ENCODE assay signal across 1 cellular context in genomic region chr12:10554971-10555481, GRCh38.
TF ChIP-seq lines count a peak whose summit lies in the region.

No MANE protein-coding gene starts in this region.

TF ChIP-seq in GM12878, 131 proteins besides CTCF, POLR2A, EP300 and RAD21:
- TF ChIP-seq TAF1 (IDR thresholded peaks at IDR 0.05; ENCODE audit: borderline replicate concordance, low read depth, low read length): no peak
- TF ChIP-seq SP1 (IDR thresholded peaks at IDR 0.05; ENCODE audit: low read depth, low read length): no peak
- no peak for TF ChIP-seq E2F4 (IDR thresholded peaks at IDR 0.05; ENCODE audit: low read depth, low read length)
- TF ChIP-seq CEBPZ (IDR thresholded peaks at IDR 0.05; ENCODE audit: low read depth, low read length): no peak
- no peak for TF ChIP-seq CBX3 (IDR thresholded peaks at IDR 0.05; ENCODE audit: borderline replicate concordance, low read depth)
- TF ChIP-seq SMAD1 (IDR thresholded peaks at IDR 0.05; ENCODE audit: low read depth, partially characterized antibody): no peak
- no peak for TF ChIP-seq KAT2A (conservative IDR thresholded peaks at IDR 0.05; ENCODE audit: control insufficient read depth, low read depth, low read length)
- 0 out of 2 replicates have a peak, but pooled peaks have one; percentile 8 for TF ChIP-seq POLR2AphosphoS5 (IDR thresholded peaks at IDR 0.05; ENCODE audit: low read length)
- no peak for TF ChIP-seq STAT1 (conservative IDR thresholded peaks at IDR 0.05)
- no peak for TF ChIP-seq IKZF1 (conservative IDR thresholded peaks at IDR 0.05)
- no peak for TF ChIP-seq EZH2 (IDR thresholded peaks at IDR 0.05; ENCODE audit: borderline replicate concordance, control insufficient read depth, low read depth, low read length)
- TF ChIP-seq LARP7 (IDR thresholded peaks at IDR 0.05): no peak
- TF ChIP-seq MYC (IDR thresholded peaks at IDR 0.05; ENCODE audit: insufficient read depth, insufficient read length, insufficient replicate concordance, low read length, severe bottlenecking): no peak
- 0 out of 2 replicates have a peak, but pooled peaks have one; percentile 4 for TF ChIP-seq SMAD5 (IDR thresholded peaks at IDR 0.05; ENCODE audit: low read depth)
- TF ChIP-seq YY1 (IDR thresholded peaks at IDR 0.05; ENCODE audit: low read depth, low read length): 0 out of 2 replicates have a peak, but pooled peaks have one; percentile 16
- no peak for TF ChIP-seq RELA (IDR thresholded peaks at IDR 0.05; ENCODE audit: borderline replicate concordance, partially characterized antibody)
- no peak for TF ChIP-seq ESRRA (IDR thresholded peaks at IDR 0.05; ENCODE audit: low read length)
- no peak for TF ChIP-seq ZNF592 (IDR thresholded peaks at IDR 0.05)
- no peak for TF ChIP-seq SREBF1 (IDR thresholded peaks at IDR 0.05; ENCODE audit: low read length)
- peak; percentile 47; the same call in 1 of the 2 replicates for TF ChIP-seq EED (IDR thresholded peaks at IDR 0.05; ENCODE audit: low read depth)
- no peak for TF ChIP-seq BMI1 (IDR thresholded peaks at IDR 0.05; ENCODE audit: borderline replicate concordance)
- no peak for TF ChIP-seq NBN (IDR thresholded peaks at IDR 0.05)
- no peak for TF ChIP-seq PAX5 (IDR thresholded peaks at IDR 0.05; ENCODE audit: borderline replicate concordance, low read depth, low read length)
- TF ChIP-seq ATF2 (IDR thresholded peaks at IDR 0.05; ENCODE audit: low read length): peak; percentile 46; the same call in 1 of the 2 replicates
- peak; percentile 9; the same call in 1 of the 2 replicates for TF ChIP-seq RUNX3 (IDR thresholded peaks at IDR 0.05; ENCODE audit: low read length)
- peak; percentile 28; the same call in 1 of the 2 replicates for TF ChIP-seq CBX5 (IDR thresholded peaks at IDR 0.05; ENCODE audit: low read depth)
- TF ChIP-seq ZBTB33 (IDR thresholded peaks at IDR 0.05): no peak
